Comparison of ENCODE assay signal across 14 cellular contexts in genomic region chr2:179574061-179574519, GRCh38.
"Had no signal": no experiment of that assay in that cellular context is flagged by ENCODE, and none has a peak within 500 bp of the region (broad histone marks: within the 10 kb centered on the region; RNA-seq: fewer than 3 reads in every experiment).

No MANE protein-coding gene starts in this region.

- ATAC-seq: activated T-helper 17 cell treated with anti-CD3 and anti-CD28 coated beads, Interleukin-2, amount 50 U/mL, for 72 hours; effector memory CD8-positive, alpha-beta T cell; natural killer cell treated with Interleukin-12 subunit alpha and Interleukin-12 subunit beta and Interleukin-15 and Interleukin-18, amount 100 ng/mL, for 72 hours; stimulated activated naive CD8-positive, alpha-beta T cell treated with anti-CD3 and anti-CD28 coated beads, Interleukin-15, Interleukin-2, amounts not matched to agents 100 U/mL and 50 U/mL, for 24 hours; upper lobe of right lung had no signal

- DNase-seq: activated CD4-positive, alpha-beta T cell treated with anti-CD3 and anti-CD28 coated beads, Interleukin-2, amount 50 U/mL, for 1 hour; activated CD4-positive, CD25-positive, alpha-beta regulatory T cell; activated naive CD4-positive, alpha-beta T cell treated with anti-CD3 and anti-CD28 coated beads, Interleukin-2, amount 10 ng/mL, durations not matched to agents 7 days and 5 days; activated T-cell treated with anti-CD3 and anti-CD28 coated beads for 4 hours; effector memory CD8-positive, alpha-beta T cell; occipital lobe; stimulated activated CD4-positive, alpha-beta T cell treated with anti-CD3 and anti-CD28 coated beads, Interleukin-4, amount 100 ng/mL, for 1 hour; stimulated activated CD8-positive, alpha-beta memory T cell treated with anti-CD3 and anti-CD28 coated beads, Interleukin-4, amount 100 ng/mL, for 48 hours; stimulated activated naive CD8-positive, alpha-beta T cell treated with anti-CD3 and anti-CD28 coated beads, Interleukin-15, Interleukin-2, amounts not matched to agents 100 U/mL and 50 U/mL, for 24 hours; T-helper 2 cell; testis; upper lobe of right lung had no signal

- H3K9me3 ChIP-seq: testis, upper lobe of right lung had no signal

- H3K36me3 ChIP-seq: upper lobe of right lung had no signal

- H3K27me3 ChIP-seq: testis, upper lobe of right lung had no signal

- H3K27ac ChIP-seq: testis, upper lobe of right lung had no signal

- H3K4me1 ChIP-seq: testis had no signal

- H3K4me3 ChIP-seq: testis, upper lobe of right lung had no signal
